In genomic region chr1:77234943-77235342, GRCh38 we compare ENCODE assay signal across 2 cellular contexts.
A peak's percentile ranks its signal among the peaks of the same experiment; 100 is the strongest.
TF ChIP-seq lines count a peak whose summit lies in the region.

No MANE protein-coding gene starts in this region.

TF ChIP-seq in HepG2, 621 proteins besides CTCF, POLR2A, EP300 and RAD21:
- peak; percentile 62; the same call in 1 of the 2 replicates for TF ChIP-seq RAD51 (IDR thresholded peaks at IDR 0.05; ENCODE audit: borderline replicate concordance)
- no peak for TF ChIP-seq ZNF10 (CRISPR knock-in tag; IDR thresholded peaks at IDR 0.05; ENCODE audit: borderline replicate concordance, low read depth)

TF ChIP-seq in K562, 482 proteins besides CTCF, POLR2A, EP300 and RAD21:
- TF ChIP-seq ZNF586 (CRISPR knock-in tag; conservative IDR thresholded peaks at IDR 0.05) (no peak), RAD51 (IDR thresholded peaks at IDR 0.05; ENCODE audit: borderline replicate concordance, low read depth) (0 out of 2 replicates have a peak, but pooled peaks have one; percentile 17), NFE2L1 (tag; IDR thresholded peaks at IDR 0.05; ENCODE audit: borderline replicate concordance, low read depth) (no peak), SNRNP70 (optimal IDR thresholded peaks at IDR 0.05; ENCODE audit: low read depth, low read length) (no peak), TFE3 (CRISPR knock-in tag; IDR thresholded peaks at IDR 0.05) (peak; percentile 85)
